Comparison of ENCODE assay signal across 17 cellular contexts in the genomic region with DNA sequence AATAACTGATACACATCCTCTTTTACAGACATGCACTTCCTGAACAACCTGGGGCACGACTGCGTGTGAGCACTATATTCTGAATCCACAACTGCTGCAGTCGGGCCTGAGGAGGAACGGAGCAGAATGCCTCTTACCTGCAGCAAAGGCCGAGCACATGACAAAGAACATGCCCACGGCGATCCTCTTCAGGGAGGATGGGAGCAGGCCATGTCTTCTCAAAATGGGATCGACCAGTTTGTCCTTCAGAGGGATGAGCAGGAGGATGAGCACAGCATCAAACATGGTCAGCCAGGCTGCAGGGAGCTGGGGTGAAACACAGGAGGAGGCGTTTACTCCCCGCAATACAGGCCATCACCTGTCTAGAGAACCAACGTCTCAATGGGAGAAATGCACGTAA. TPM values are rescaled to one million over a fixed set of nuclear protein-coding genes. Genes with fewer than 3 reads are reported as not detected.
DNase-seq lines count a peak whose midpoint lies in the region; ATAC-seq and TF ChIP-seq lines count a peak whose summit lies in the region.
"Had no signal": no experiment of that assay in that cellular context is flagged by ENCODE, and none has a peak within 500 bp of the region (broad histone marks: within the 10 kb centered on the region; RNA-seq: fewer than 3 reads in every experiment).

No MANE protein-coding gene starts in this region.

- ATAC-seq in natural killer cell (no peak), gastrocnemius medialis (no peak), GM18909 (IDR thresholded peaks at IDR 0.05; ENCODE audit: poor library complexity, unreplicated experiment) (no peak), GM21528 (IDR thresholded peaks at IDR 0.05; ENCODE audit: low FRiP score, unreplicated experiment) (no peak)
- ATAC-seq in natural killer cell treated with Interleukin-12 subunit alpha and Interleukin-12 subunit beta and Interleukin-15 and Interleukin-18, amount 100 ng/mL, for 72 hours, result no peak
- ATAC-seq: CD8-positive, alpha-beta T cell had no signal

- H3K9me3 ChIP-seq in gastrocnemius medialis, result no peaks in the 10 kb centered on the region

- H3K36me3 Mint-ChIP-seq in natural killer cell, result peaks cover 35% of the 10 kb centered on the region
- H3K36me3 Mint-ChIP-seq in natural killer cell treated with Interleukin-12 subunit alpha and Interleukin-12 subunit beta and Interleukin-15 and Interleukin-18, amount 100 ng/mL, for 72 hours, result peaks cover 19% of the 10 kb centered on the region

- no peaks in the 10 kb centered on the region for H3K27me3 Mint-ChIP-seq in natural killer cell (ENCODE audit: low read depth in 2 of 2)
- H3K27me3 Mint-ChIP-seq in natural killer cell treated with Interleukin-12 subunit alpha and Interleukin-12 subunit beta and Interleukin-15 and Interleukin-18, amount 100 ng/mL, for 72 hours, result no peaks in the 10 kb centered on the region

- intact Hi-C loops in natural killer cell (cut with micrococcal nuclease) (no loop called here), gastrocnemius medialis (cut with DNase I; ENCODE audit: low total_unique reads) (no loop called here), posterior vena cava (cut with DNase I) (no loop called here)

- in situ Hi-C loops in gastrocnemius medialis (cut with MboI; ENCODE audit: low sequenced_read_pairs in 4 of 4), result no loop called here

- H3K4me3 ChIP-seq in gastrocnemius medialis, result no peak overlapping the region
- H3K4me3 ChIP-seq: BLaER1 had no signal

- peak overlapping the region; percentile 25 for H3K4me3 Mint-ChIP-seq in natural killer cell
- no peak overlapping the region for H3K4me3 Mint-ChIP-seq in natural killer cell treated with Interleukin-12 subunit alpha and Interleukin-12 subunit beta and Interleukin-15 and Interleukin-18, amount 100 ng/mL, for 72 hours
- H3K4me3 Mint-ChIP-seq: CD8-positive, alpha-beta T cell; H9 had no signal

- H3K4me1 Mint-ChIP-seq in natural killer cell, result peaks cover 47 to 50% of the 10 kb centered on the region in 2 donors
- H3K4me1 Mint-ChIP-seq in natural killer cell treated with Interleukin-12 subunit alpha and Interleukin-12 subunit beta and Interleukin-15 and Interleukin-18, amount 100 ng/mL, for 72 hours (ENCODE audit: low read depth in 2 of 2), result peaks cover 51 to 55% of the 10 kb centered on the region in 2 donors

- H3K9me3 Mint-ChIP-seq in natural killer cell, result no peaks in the 10 kb centered on the region
- H3K9me3 Mint-ChIP-seq in natural killer cell treated with Interleukin-12 subunit alpha and Interleukin-12 subunit beta and Interleukin-15 and Interleukin-18, amount 100 ng/mL, for 72 hours, result no peaks in the 10 kb centered on the region
- H3K9me3 Mint-ChIP-seq: CD8-positive, alpha-beta T cell; H9 had no signal

- TF ChIP-seq CTCF in natural killer cell (IDR thresholded peaks at IDR 0.05) (no peak), gastrocnemius medialis (IDR thresholded peaks at IDR 0.05 in 4 of 5, conservative IDR thresholded peaks at IDR 0.05 in 1 of 5) (no peak)

- peaks cover 0 to 17% of the 10 kb centered on the region in 2 donors for H3K36me3 ChIP-seq in gastrocnemius medialis

- H3K4me1 ChIP-seq in gastrocnemius medialis, result peaks cover 67 to 82% of the 10 kb centered on the region in 2 donors

- DNase-seq in natural killer cell, result no peak
- DNase-seq in natural killer cell treated with Interleukin-12 subunit alpha and Interleukin-12 subunit beta and Interleukin-15 and Interleukin-18, amount 100 ng/mL, for 72 hours (ENCODE audit: low spot score), result no peak
- peak; percentile 22 for DNase-seq in mesenteric fat pad (ENCODE audit: low spot score)
- peak in 1 of 2 donors; percentile 11 for DNase-seq in gastrocnemius medialis
- no peak for DNase-seq in posterior vena cava (ENCODE audit: low spot score)
- DNase-seq: CD8-positive, alpha-beta T cell; DMS53; H9; MV-4-11; NCI-H1694 treated with DMSO at 0.1 percent for 48 hours; NCI-H510A; NCI-H774; OCI-M1; SHP77 treated with DMSO at 0.1 percent for 48 hours had no signal

- peak overlapping the region; percentile 99 for H3K27ac Mint-ChIP-seq in natural killer cell
- H3K27ac Mint-ChIP-seq in natural killer cell treated with Interleukin-12 subunit alpha and Interleukin-12 subunit beta and Interleukin-15 and Interleukin-18, amount 100 ng/mL, for 72 hours, result peak overlapping the region in 1 of 2 donors; percentile 94
- H3K27ac Mint-ChIP-seq: CD8-positive, alpha-beta T cell had no signal

- TF ChIP-seq POLR2A in gastrocnemius medialis (IDR thresholded peaks at IDR 0.05), result no peak

- no peaks in the 10 kb centered on the region for H3K27me3 ChIP-seq in gastrocnemius medialis
- H3K27me3 ChIP-seq: BLaER1 had no signal

- H3K27ac ChIP-seq in gastrocnemius medialis, result peak overlapping the region; percentile 86 to 98 (median 96)
- H3K27ac ChIP-seq: BLaER1 had no signal

RNA-seq across cellular contexts. Expression of a gene that starts 15.1 kb away (rescaled TPM):
- total RNA-seq in natural killer cell (100 to 1,000 TPM; 176 to 306 (median 250) TPM), mesenteric fat pad (26.5 TPM), gastrocnemius medialis (100 to 1,000 TPM in 1 of 4 donors, 10 to 100 TPM in 3; 59.8 to 122 (median 79.1) TPM), posterior vena cava (10 to 100 TPM; 26.8 to 27.0 TPM)
- total RNA-seq in natural killer cell treated with Interleukin-12 subunit alpha and Interleukin-12 subunit beta and Interleukin-15 and Interleukin-18, amount 100 ng/mL, for 72 hours, result 10 to 100 TPM; 54.2 to 58.6 TPM

RNA-seq across cellular contexts. Expression of a gene that starts 44.6 kb away (rescaled TPM):
- total RNA-seq in natural killer cell (1 to 10 TPM in 2 of 3 donors, under 1 TPM in 1; 0.33 to 3.2 (median 2.6) TPM), mesenteric fat pad (4.1 TPM), gastrocnemius medialis (1 to 10 TPM; 1.0 to 4.9 (median 3.0) TPM), posterior vena cava (1 to 10 TPM in 1 of 2 donors, under 1 TPM in 1; 0.67 to 1.9 TPM)
- total RNA-seq in natural killer cell treated with Interleukin-12 subunit alpha and Interleukin-12 subunit beta and Interleukin-15 and Interleukin-18, amount 100 ng/mL, for 72 hours, result under 1 TPM; 0.14 to 0.21 TPM
- total RNA-seq: CD8-positive, alpha-beta T cell had no signal
